Comparison of ENCODE assay signal across 13 cellular contexts in genomic region chr19:49758292-49758691, GRCh38. TPM values are rescaled to one million over a fixed set of nuclear protein-coding genes. Genes with fewer than 3 reads are reported as not detected.
DNase-seq lines count a peak whose midpoint lies in the region; ATAC-seq and TF ChIP-seq lines count a peak whose summit lies in the region.
"Had no signal": no experiment of that assay in that cellular context is flagged by ENCODE, and none has a peak within 500 bp of the region (broad histone marks: within the 10 kb centered on the region; RNA-seq: fewer than 3 reads in every experiment).

No MANE protein-coding gene starts in this region.

- peak; percentile 75 for DNase-seq in AG08395 (ENCODE audit: low spot score)
- DNase-seq in LHCN-M2 (ENCODE audit: low read depth): peak; percentile 66
- DNase-seq in astrocyte of the spinal cord (ENCODE audit: low read depth, low spot score): peak; percentile 79
- DNase-seq in left lung: no peak
- no peak for DNase-seq in NCI-H2227 (lab: John Stamatoyannopoulos, UW; ENCODE audit: unreplicated experiment)
- DNase-seq: NCI-H187 treated with DMSO at 0.1 percent for 48 hours; nephron progenitor cell; stimulated activated CD4-positive, alpha-beta T cell treated with anti-CD3 and anti-CD28 coated beads, Interleukin-4, amount 100 ng/mL, for 1 hour had no signal

- H3K4me1 ChIP-seq in left lung: no peaks in the 10 kb centered on the region

- peak; percentile 55 for ATAC-seq in left lung
- no peak for ATAC-seq in GM21723 (IDR thresholded peaks at IDR 0.05; ENCODE audit: unreplicated experiment)
- ATAC-seq in HG02885 (IDR thresholded peaks at IDR 0.05; ENCODE audit: poor library complexity, unreplicated experiment): no peak
- ATAC-seq in HG03039 (IDR thresholded peaks at IDR 0.05; ENCODE audit: unreplicated experiment): no peak
- ATAC-seq: HCT116 had no signal

- H3K4me3 ChIP-seq in astrocyte of the spinal cord (ENCODE audit: low read depth, low read length) (no peak overlapping the region), left lung (no peak overlapping the region)
- H3K4me3 ChIP-seq: thoracic aorta had no signal

- no peaks in the 10 kb centered on the region for H3K27me3 ChIP-seq in left lung

- H3K27ac ChIP-seq in left lung: no peak overlapping the region
- H3K27ac ChIP-seq: thoracic aorta had no signal

- peaks cover 0 to 10% of the 10 kb centered on the region in 2 donors for H3K9me3 ChIP-seq in left lung

- in situ Hi-C loops in astrocyte of the spinal cord (cut with HindIII; ENCODE audit: low sequenced_read_pairs): no loop called here

- H3K36me3 ChIP-seq in left lung: no peaks in the 10 kb centered on the region
- H3K36me3 ChIP-seq: thoracic aorta had no signal

- TF ChIP-seq CTCF in astrocyte of the spinal cord (IDR thresholded peaks at IDR 0.05; ENCODE audit: low read depth, low read length) (no peak), left lung (IDR thresholded peaks at IDR 0.05) (no peak)

- intact Hi-C loops in left lung (cut with DNase I): no loop called here

RNA-seq across cellular contexts. Expression of gene TSKS, which starts 4.8 kb away (rescaled TPM):
- total RNA-seq in LHCN-M2 (2014; rRNA removed) (not detected in 2 replicates), left lung (under 1 TPM in 1 of 2 donors, not detected in 1; 0.39 TPM)
- polyA plus RNA-seq in LHCN-M2 (2012): 0.05 TPM
- total RNA-seq: thoracic aorta had no signal

RNA-seq across cellular contexts. Expression of gene AP2A1, which starts 8.5 kb away (rescaled TPM):
- 103 and 107 TPM in 2 replicates for total RNA-seq in LHCN-M2 (2014; rRNA removed)
- polyA plus RNA-seq in LHCN-M2 (2012): 103 TPM
- total RNA-seq in left lung: 10 to 100 TPM; 84.9 to 87.6 TPM

RNA-seq across cellular contexts. Expression of gene FUZ, which starts 54.8 kb away (rescaled TPM):
- 27.6 and 29.3 TPM in 2 replicates for total RNA-seq in LHCN-M2 (2014; rRNA removed)
- 14.0 TPM for polyA plus RNA-seq in LHCN-M2 (2012)
- total RNA-seq in left lung: 10 to 100 TPM; 15.3 to 19.5 TPM

RNA-seq across cellular contexts. Expression of gene MED25, which starts 59.8 kb away (rescaled TPM):
- 19.0 and 23.1 TPM in 2 replicates for total RNA-seq in LHCN-M2 (2014; rRNA removed)
- 29.1 TPM for polyA plus RNA-seq in LHCN-M2 (2012)
- total RNA-seq in left lung: 10 to 100 TPM; 52.1 to 57.1 TPM

Comparison
In these comparisons a context has a peak if more than half of its experiments do, and no peak if none do; other contexts are left out.
1. DNase-seq: peak in AG08395 (single experiment), LHCN-M2 (single experiment) and astrocyte of the spinal cord (single experiment); none in left lung (0 of 2) and NCI-H2227 (single experiment).